ENCODE assay signal across 9 cellular contexts in the genomic region with DNA sequence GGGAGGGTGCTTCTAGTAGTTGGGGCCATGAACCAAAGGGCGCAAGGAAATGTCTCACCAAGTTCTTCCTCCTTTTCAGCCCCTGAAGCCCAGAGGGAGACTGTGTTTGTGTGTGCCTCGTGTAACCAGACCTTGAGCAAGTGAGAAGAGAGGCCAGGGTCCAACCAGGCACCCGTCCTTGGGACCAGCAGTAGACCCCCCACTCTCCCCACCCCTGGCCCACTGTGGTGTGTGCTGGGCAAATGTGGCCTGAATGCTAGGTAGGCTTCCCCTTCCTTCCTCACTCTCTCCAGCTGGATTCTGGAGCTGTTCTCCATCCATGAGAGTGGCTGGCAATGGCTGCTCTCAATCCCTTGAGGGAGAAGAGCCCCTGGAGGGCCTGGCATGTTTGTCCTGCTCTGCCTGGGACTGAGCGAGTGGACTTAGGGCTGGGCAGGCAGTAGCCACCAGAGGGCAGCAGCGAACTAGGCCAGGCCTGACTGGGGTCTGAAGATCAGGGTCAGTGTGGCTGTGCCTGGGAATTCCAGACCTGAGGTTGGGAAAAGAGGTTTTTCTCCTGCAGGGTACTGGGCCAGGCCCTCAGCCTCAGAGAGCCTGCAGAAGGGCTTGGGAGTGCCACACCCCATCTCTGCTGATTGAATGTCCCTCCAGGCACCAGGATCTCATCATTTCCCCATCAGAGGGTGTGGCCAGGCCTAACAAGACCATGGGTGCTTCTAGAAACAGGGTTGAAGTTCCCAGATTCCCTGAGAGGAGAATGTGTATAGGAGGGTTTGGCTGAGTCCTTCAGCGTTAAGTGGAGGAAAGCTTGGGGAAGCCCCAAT. TPM values are rescaled to one million over a fixed set of nuclear protein-coding genes. Genes with fewer than 3 reads are reported as not detected.
A peak's percentile ranks its signal among the peaks of the same experiment; 100 is the strongest.
DNase-seq lines count a peak whose midpoint lies in the region; ATAC-seq and TF ChIP-seq lines count a peak whose summit lies in the region.
"Had no signal": no experiment of that assay in that cellular context is flagged by ENCODE, and none has a peak within 500 bp of the region (broad histone marks: within the 10 kb centered on the region; RNA-seq: fewer than 3 reads in every experiment).

No MANE protein-coding gene starts in this region.

- H3K9me2 ChIP-seq in Loucy (replicated peaks; ENCODE audit: low read depth, low read length): no peaks in the 10 kb centered on the region

- TF ChIP-seq CTCF in Loucy (conservative IDR thresholded peaks at IDR 0.05; ENCODE audit: low read length) (peak; percentile 89), body of pancreas (IDR thresholded peaks at IDR 0.05) (peak; percentile 87 to 94 (median 92)), spleen (IDR thresholded peaks at IDR 0.05 in 8 of 11, conservative IDR thresholded peaks at IDR 0.05 in 3 of 11) (peak in 10 of 11 experiments; percentile 18 to 81 (median 72))

- no peak overlapping the region for H3K9ac ChIP-seq in Loucy (ENCODE audit: low read depth, low read length, poor library complexity, severe bottlenecking)
- H3K9ac ChIP-seq: BLaER1 treated with 17β-estradiol and CSF1 and Interleukin-3, amounts not matched to agents 10 nM and 100 nM had no signal

- intact Hi-C loops in body of pancreas (cut with DNase I): loop anchor here (5.0 kb wide), 1 partner anchor 108 kb away; no protein-coding TSS in a partner anchor
- intact Hi-C loops in spleen (cut with DNase I; ENCODE audit: low total_unique reads): no loop called here

- TF ChIP-seq POLR2A in body of pancreas (IDR thresholded peaks at IDR 0.05) (no peak), spleen (IDR thresholded peaks at IDR 0.05) (no peak)

- H3K27me3 ChIP-seq in Loucy (ENCODE audit: insufficient read depth, low read length, poor library complexity, severe bottlenecking): no peaks in the 10 kb centered on the region
- H3K27me3 ChIP-seq in body of pancreas: no peaks in the 10 kb centered on the region
- no peaks in the 10 kb centered on the region for H3K27me3 ChIP-seq in spleen (replicated peaks in 1 of 7)
- H3K27me3 ChIP-seq: BLaER1 treated with 17β-estradiol and CSF1 and Interleukin-3, amounts not matched to agents 10 nM and 100 nM had no signal

- H3K9me3 ChIP-seq in Loucy (ENCODE audit: insufficient read depth, low read depth, low read length) (no peaks in the 10 kb centered on the region), body of pancreas (no peaks in the 10 kb centered on the region), spleen (no peaks in the 10 kb centered on the region)
- H3K9me3 ChIP-seq: BLaER1 treated with 17β-estradiol and CSF1 and Interleukin-3, amounts not matched to agents 10 nM and 100 nM had no signal

- no peaks in the 10 kb centered on the region for H4K20me1 ChIP-seq in Loucy (ENCODE audit: insufficient read depth, low read length, poor library complexity, severe bottlenecking)

- H3K4me1 ChIP-seq in Loucy (ENCODE audit: insufficient read depth, low read length, poor library complexity, severe bottlenecking): no peaks in the 10 kb centered on the region
- peaks cover 34% of the 10 kb centered on the region for H3K4me1 ChIP-seq in body of pancreas
- no peaks in the 10 kb centered on the region for H3K4me1 ChIP-seq in spleen

- H3F3A ChIP-seq in Loucy (ENCODE audit: low read depth): no peaks in the 10 kb centered on the region

- H2AFZ ChIP-seq in Loucy (ENCODE audit: low read length): no peak overlapping the region

- H3K4me2 ChIP-seq in Loucy (ENCODE audit: low read depth, low read length, poor library complexity, severe bottlenecking): no peak overlapping the region
- H3K4me2 ChIP-seq: BLaER1 treated with 17β-estradiol and CSF1 and Interleukin-3, amounts not matched to agents 10 nM and 100 nM had no signal

- 46 to 56% methylated on average over 4 to 6 of the region's 6 CpGs for WGBS in body of pancreas, 2 donors
- whole genome bisulfite sequencing in spleen, 5 donors: 57 to 74% (median 63%) methylated on average over 5 to 6 of the region's 6 CpGs

- H3K36me3 ChIP-seq in Loucy (ENCODE audit: insufficient read depth, low read length) (peaks cover 68% of the 10 kb centered on the region; the same call in 1 of the 2 replicates), body of pancreas (replicated peaks in 1 of 2; ENCODE audit: insufficient read depth in 1 of 2, low read depth in 2 of 2) (peaks cover 0 to 15% of the 10 kb centered on the region in 2 donors), spleen (peaks cover 2 to 90% (median 81%) of the 10 kb centered on the region in 6 donors)

- H3K4me3 ChIP-seq in Loucy (ENCODE audit: low read length, poor library complexity, severe bottlenecking): no peak overlapping the region
- no peak overlapping the region for H3K4me3 ChIP-seq in body of pancreas
- H3K4me3 ChIP-seq in spleen: no peak overlapping the region
- H3K4me3 ChIP-seq: BLaER1 treated with 17β-estradiol and CSF1 and Interleukin-3, amounts not matched to agents 10 nM and 100 nM had no signal

- DNase-seq in NCI-H1105 treated with DMSO at 0.1 percent for 48 hours (lab: John Stamatoyannopoulos, UW) (peak; percentile 27), NCI-H1105 (lab: John Stamatoyannopoulos, UW) (no peak), SW480 (ENCODE audit: low spot score) (peak; percentile 63), body of pancreas (peak; percentile 73 to 82 (median 80)), iPS-NIHi7 (ENCODE audit: extremely low spot score) (peak; percentile 93), spleen (peak; percentile 82)

- peak overlapping the region in 2 of 4 donors; percentile 27 to 89 for H3K27ac ChIP-seq in body of pancreas
- no peak overlapping the region for H3K27ac ChIP-seq in spleen
- H3K27ac ChIP-seq: BLaER1 treated with 17β-estradiol and CSF1 and Interleukin-3, amounts not matched to agents 10 nM and 100 nM had no signal

- no peaks in the 10 kb centered on the region for H3K79me2 ChIP-seq in Loucy (ENCODE audit: insufficient read depth, low read length)

- ATAC-seq in body of pancreas (peak; percentile 67), HG03159 (IDR thresholded peaks at IDR 0.05; ENCODE audit: unreplicated experiment) (no peak)

RNA-seq across cellular contexts. Expression of gene SFRP5, which starts 12.4 kb away (rescaled TPM):
- total RNA-seq in body of pancreas: 100 to 1,000 TPM; 163 to 226 TPM
- not detected for total RNA-seq in spleen
- polyA plus RNA-seq in spleen: 1 to 10 TPM in 1 of 3 donors, under 1 TPM in 1, not detected in 1; 0.09 to 3.6 TPM

RNA-seq across cellular contexts. Expression of gene ZFYVE27, which starts 22.4 kb away (rescaled TPM):
- 10 to 100 TPM; 14.8 to 32.6 TPM for total RNA-seq in body of pancreas
- 10 to 100 TPM; 29.2 to 42.2 (median 34.1) TPM for total RNA-seq in spleen
- polyA plus RNA-seq in spleen: 10 to 100 TPM; 16.8 to 24.7 (median 17.5) TPM

RNA-seq across cellular contexts. Expression of gene MARVELD1, which starts 45.8 kb away (rescaled TPM):
- 1 to 10 TPM; 4.3 to 6.5 TPM for total RNA-seq in body of pancreas
- total RNA-seq in spleen: 10 to 100 TPM; 11.0 to 24.6 (median 17.2) TPM
- 1 to 10 TPM; 3.7 to 7.8 (median 6.4) TPM for polyA plus RNA-seq in spleen

Comparison
In these comparisons a context has a peak if more than half of its experiments do, and no peak if none do; other contexts are left out.
1. RNA of gene SFRP5, which starts 12.4 kb away (total RNA-seq): 163 to 226 TPM in body of pancreas; not detected in spleen; every median in the first group is over 100 times any median in the second.
2. Peak in every context shown above with its lines, with median percentiles within 50 percentile points of each other: CTCF ChIP-seq.